26 cellular contexts compared by ENCODE assay signal in the genomic region with DNA sequence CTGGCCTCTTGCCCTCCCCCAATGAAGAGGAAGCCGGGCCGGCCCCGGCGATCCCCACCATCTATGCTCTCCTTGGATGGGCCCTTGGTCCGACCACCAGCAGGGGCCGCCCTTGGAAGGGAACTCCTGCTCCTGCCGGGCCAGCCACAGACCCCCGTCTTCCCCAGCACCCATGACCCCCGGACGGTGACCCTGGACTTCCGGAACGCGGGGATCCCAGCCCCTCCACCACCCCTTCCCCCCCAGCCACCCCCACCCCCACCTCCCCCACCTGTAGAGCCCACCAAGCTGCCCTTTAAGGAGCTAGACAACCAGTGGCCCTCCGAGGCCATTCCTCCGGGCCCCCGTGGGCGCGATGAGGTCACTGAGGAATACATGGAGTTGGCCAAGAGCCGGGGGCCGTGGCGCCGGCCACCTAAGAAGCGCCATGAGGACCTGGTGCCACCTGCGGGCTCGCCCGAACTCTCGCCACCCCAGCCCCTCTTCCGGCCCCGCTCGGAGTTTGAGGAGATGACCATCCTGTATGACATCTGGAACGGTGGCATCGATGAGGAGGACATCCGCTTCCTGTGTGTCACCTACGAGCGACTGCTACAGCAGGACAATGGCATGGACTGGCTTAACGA. TPM values are rescaled to one million over a fixed set of nuclear protein-coding genes. Genes with fewer than 3 reads are reported as not detected.
DNase-seq lines count a peak whose midpoint lies in the region; ATAC-seq, FAIRE-seq and TF ChIP-seq lines count a peak whose summit lies in the region.
"Had no signal": no experiment of that assay in that cellular context is flagged by ENCODE, and none has a peak within 500 bp of the region (broad histone marks: within the 10 kb centered on the region; RNA-seq: fewer than 3 reads in every experiment).

No MANE protein-coding gene starts in this region.

- H3K4me2 ChIP-seq in A549: no peak overlapping the region
- H3K4me2 ChIP-seq: smooth muscle cell had no signal

- no peak for TF ChIP-seq RAD21 in A549 (conservative IDR thresholded peaks at IDR 0.05 in 1 of 2, IDR thresholded peaks at IDR 0.05 in 1 of 2)

- 93% methylated on average over 26 of the region's 36 CpGs for WGBS in A549 (ENCODE audit: missing lambda C conversion rate)

- ATAC-seq in A549 (peak; percentile 26 to 44; a peak in 3 of 6 replicates), GM18520 (IDR thresholded peaks at IDR 0.05; ENCODE audit: unreplicated experiment) (no peak)

- no peak overlapping the region for H3K27ac ChIP-seq in A549
- H3K27ac ChIP-seq: GM23248, suprapubic skin, vagina had no signal

- no peak for DNase-seq in A549 (ENCODE audit: low read depth in 1 of 2, low spot score in 1 of 2)
- no peak for DNase-seq in GM10266 (ENCODE audit: extremely low spot score)
- DNase-seq in cardiac fibroblast (ENCODE audit: low read depth in 2 of 2): no peak
- DNase-seq in kidney epithelial cell (ENCODE audit: low read depth): no peak
- no peak for DNase-seq in middle frontal gyrus (ENCODE audit: extremely low spot score, low spot score)
- DNase-seq in hippocampal formation (lab: John Stamatoyannopoulos, UW): no peak
- no peak for DNase-seq in DMS53 treated with DMSO at 0.1 percent for 48 hours (lab: John Stamatoyannopoulos, UW; ENCODE audit: unreplicated experiment)
- DNase-seq: activated CD4-positive, alpha-beta memory T cell treated with anti-CD3 and anti-CD28 coated beads, Interleukin-2, amount 10 ng/mL, durations not matched to agents 7 days and 5 days; activated naive CD4-positive, alpha-beta T cell; activated T-cell treated with anti-CD3 and anti-CD28 coated beads, Interleukin-2, amount 50 U/mL, for 1 hour; amygdala; cerebellar nuclear complex; GM23248; hypothalamus; mesendoderm; naive thymus-derived CD8-positive, alpha-beta T cell; NCI-H1417; NCI-H524 treated with DMSO at 0.1 percent for 48 hours; stimulated activated CD8-positive, alpha-beta memory T cell treated with anti-CD3 and anti-CD28 coated beads, Interleukin-4, amount 100 ng/mL, for 48 hours; T-helper 2 cell had no signal

- peaks cover 5% of the 10 kb centered on the region for H3K36me3 ChIP-seq in kidney epithelial cell (ENCODE audit: control insufficient read depth, insufficient read depth, low read length)

- POLR2A ChIA-PET in A549 (lab: Yijun Ruan, JAX): interaction anchor here (0.6 kb wide), 1 partner anchor 184 kb away, joined by 4 read pairs; no protein-coding TSS in a partner anchor

- TF ChIP-seq CTCF in A549 (IDR thresholded peaks at IDR 0.05): 0 out of 3 replicates have a peak, but pooled peaks have one; percentile 7
- TF ChIP-seq CTCF in GM10266 (IDR thresholded peaks at IDR 0.05; ENCODE audit: control insufficient read depth, insufficient read depth, low read depth, missing control alignments): peak; percentile 29
- peak; percentile 6 for TF ChIP-seq CTCF in cardiac fibroblast (IDR thresholded peaks at IDR 0.05; ENCODE audit: low read depth, low read length)
- peak; percentile 18 for TF ChIP-seq CTCF in kidney epithelial cell (IDR thresholded peaks at IDR 0.05; ENCODE audit: insufficient read depth, low read length, poor library complexity, severe bottlenecking)

- no peak for TF ChIP-seq EP300 in A549 (IDR thresholded peaks at IDR 0.05)

- H3K4me3 ChIP-seq in A549 (no peak overlapping the region), cardiac fibroblast (replicated peaks in 1 of 2; ENCODE audit: low read depth in 2 of 2, low read length in 2 of 2) (no peak overlapping the region), kidney epithelial cell (ENCODE audit: low read depth, low read length) (no peak overlapping the region)
- H3K4me3 ChIP-seq: GM23248, smooth muscle cell, suprapubic skin, vagina had no signal

- H3K9me3 ChIP-seq in A549: no peaks in the 10 kb centered on the region
- H3K9me3 ChIP-seq: suprapubic skin, vagina had no signal

- no peaks in the 10 kb centered on the region for H3K27me3 ChIP-seq in kidney epithelial cell (ENCODE audit: control insufficient read depth, insufficient read depth, low read length)
- H3K27me3 ChIP-seq: suprapubic skin, vagina had no signal

- CTCF ChIA-PET in A549 (lab: Yijun Ruan, JAX): interaction anchor here (1.4 to 72.2 kb wide), 3 partner anchors 13 to 38 kb away, joined by 5 to 2657 read pairs (median 6); partner anchors contain the start of genes RHOF and SETD1B

- no peak for TF ChIP-seq POLR2A in A549 (IDR thresholded peaks at IDR 0.05; ENCODE audit: low read length)

- FAIRE-seq in A549 (lab: Jason Lieb, UNC): no peak
- FAIRE-seq: keratinocyte had no signal

- H3K4me1 ChIP-seq in A549: no peaks in the 10 kb centered on the region
- H3K4me1 ChIP-seq: suprapubic skin, vagina had no signal

TF ChIP-seq in A549, 52 proteins besides CTCF, POLR2A, EP300 and RAD21:
- TF ChIP-seq ZNF302 (CRISPR knock-in tag; IDR thresholded peaks at IDR 0.05): no peak
- TF ChIP-seq SMC3 (IDR thresholded peaks at IDR 0.05): no peak
- no peak for TF ChIP-seq CBX8 (IDR thresholded peaks at IDR 0.05)
- no peak for TF ChIP-seq NPAS2 (CRISPR knock-in tag; IDR thresholded peaks at IDR 0.05; ENCODE audit: borderline replicate concordance)
- TF ChIP-seq NFE2L2 (conservative IDR thresholded peaks at IDR 0.05; ENCODE audit: low read length): no peak
- TF ChIP-seq RARB (CRISPR knock-in tag; IDR thresholded peaks at IDR 0.05): no peak
- TF ChIP-seq RFX5 (IDR thresholded peaks at IDR 0.05): no peak

RNA-seq across cellular contexts. Expression of gene SETD1B, which starts 19.4 kb away (rescaled TPM):
- polyA plus RNA-seq in A549 (2011; rRNA removed): 1.1 and 2.1 TPM in 2 replicates
- polyA plus RNA-seq in A549 (2012; cell fraction: cytosol; rRNA removed): 2.2 and 3.1 TPM in 2 replicates
- polyA plus RNA-seq in A549 (2012; cell fraction: nucleus; rRNA removed): 6.5 and 9.1 TPM in 2 replicates
- 7.4 to 8.6 TPM (median 8.0 TPM) in 3 replicates for polyA plus RNA-seq in A549 (2017; fragmentation: RNase III; extraction: RNeasy Plus Mini Kit Qiagen cat#74134 plus additional on column Dnase treatment)
- polyA minus RNA-seq in A549 (2011; rRNA and poly(A)+ RNA removed): 2.6 and 4.2 TPM in 2 replicates
- total RNA-seq in kidney epithelial cell: 8.1 and 9.6 TPM in 2 replicates

RNA-seq across cellular contexts. Expression of gene RHOF, which starts 29.7 kb away (rescaled TPM):
- polyA plus RNA-seq in A549 (2011; rRNA removed) (47.1 and 48.0 TPM in 2 replicates), A549 (2017; fragmentation: RNase III; extraction: RNeasy Plus Mini Kit Qiagen cat#74134 plus additional on column Dnase treatment) (48.6 to 52.3 TPM (median 51.8 TPM) in 3 replicates)
- polyA plus RNA-seq in A549 (2012; cell fraction: cytosol; rRNA removed): 84.7 and 94.6 TPM in 2 replicates
- 108 and 113 TPM in 2 replicates for polyA plus RNA-seq in A549 (2012; cell fraction: nucleus; rRNA removed)
- polyA minus RNA-seq in A549 (2011; rRNA and poly(A)+ RNA removed): 88.9 and 139 TPM in 2 replicates
- 194 and 311 TPM in 2 replicates for total RNA-seq in kidney epithelial cell

RNA-seq across cellular contexts. Expression of gene HPD, which starts 35.4 kb away (rescaled TPM):
- 1.3 and 1.7 TPM in 2 replicates for polyA plus RNA-seq in A549 (2011; rRNA removed)
- polyA plus RNA-seq in A549 (2012; cell fraction: cytosol; rRNA removed): 1.7 and 2.0 TPM in 2 replicates
- 0.98 and 1.4 TPM in 2 replicates for polyA plus RNA-seq in A549 (2012; cell fraction: nucleus; rRNA removed)
- polyA plus RNA-seq in A549 (2017; fragmentation: RNase III; extraction: RNeasy Plus Mini Kit Qiagen cat#74134 plus additional on column Dnase treatment): 1.8 to 2.6 TPM (median 2.0 TPM) in 3 replicates
- polyA minus RNA-seq in A549 (2011; rRNA and poly(A)+ RNA removed): 1.6 and 2.8 TPM in 2 replicates
- total RNA-seq in kidney epithelial cell: 0.33 TPM in 1 of 2 replicates, not detected in the other
- total RNA-seq: activated CD4-positive, alpha-beta memory T cell treated with anti-CD3 and anti-CD28 coated beads, Interleukin-2, amount 10 ng/mL, durations not matched to agents 7 days and 5 days; CD8-positive, alpha-beta memory T cell; GM23248; naive thymus-derived CD8-positive, alpha-beta T cell; smooth muscle cell; vagina had no signal
- polyA plus RNA-seq: CD8-positive, alpha-beta memory T cell; GM23248; keratinocyte; naive thymus-derived CD8-positive, alpha-beta T cell; smooth muscle cell had no signal
